ENCODE assay signal across 21 cellular contexts in the genomic region with DNA sequence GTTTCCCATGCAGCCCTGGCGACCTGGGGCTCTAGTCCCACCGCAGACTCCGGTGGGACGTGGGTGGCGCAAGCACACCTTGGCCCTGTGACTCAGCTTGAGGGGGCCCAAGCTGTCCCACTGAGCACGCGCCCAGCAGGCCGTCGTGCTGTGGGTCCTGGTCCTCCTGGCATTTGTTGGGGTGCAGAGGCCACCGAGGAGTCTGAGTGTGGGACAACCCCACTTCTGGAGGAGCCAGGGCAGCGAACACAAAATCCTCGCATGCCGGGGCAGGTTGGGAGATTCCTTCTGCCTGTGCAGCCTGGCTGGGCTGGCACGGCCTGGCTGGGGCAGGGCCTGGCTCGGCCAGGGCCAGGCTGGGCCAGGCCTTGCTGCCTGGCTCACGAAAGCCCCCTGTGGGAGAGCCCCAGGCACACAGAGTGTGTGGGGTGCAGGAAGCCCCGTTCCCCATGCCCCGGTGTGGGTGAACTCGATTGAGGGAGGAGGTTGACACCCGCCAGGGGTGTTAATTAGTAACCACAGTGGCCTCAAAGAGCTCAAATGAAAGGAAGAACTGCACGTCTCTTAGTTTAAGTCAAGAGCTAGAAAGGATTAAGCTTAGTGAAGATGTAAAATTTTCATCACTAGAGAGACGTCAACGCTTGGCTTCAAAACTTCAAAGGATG.
"Had no signal": no experiment of that assay in that cellular context is flagged by ENCODE, and none has a peak within 500 bp of the region (broad histone marks: within the 10 kb centered on the region; RNA-seq: fewer than 3 reads in every experiment).

No MANE protein-coding gene starts in this region.

- H3K4me1 Mint-ChIP-seq: mesothelial cell of epicardium had no signal

- H3K4me1 ChIP-seq: foreskin keratinocyte, gastroesophageal sphincter, left lung, lower lobe of right lung had no signal

- H3K27ac Mint-ChIP-seq: mesothelial cell of epicardium had no signal

- H3K27ac ChIP-seq: coronary artery, dorsolateral prefrontal cortex, esophagus muscularis mucosa, foreskin keratinocyte, gastroesophageal sphincter, hepatocyte, left lung, lower lobe of right lung had no signal

- H3K27me3 ChIP-seq: foreskin keratinocyte, hepatocyte had no signal

- H2AFZ ChIP-seq: hepatocyte had no signal

- H3K4me3 Mint-ChIP-seq: mesothelial cell of epicardium had no signal

- H3K36me3 Mint-ChIP-seq: immature natural killer cell had no signal

- H3K79me2 ChIP-seq: hepatocyte had no signal

- H3K4me2 ChIP-seq: hepatocyte had no signal

- H3K9me3 ChIP-seq: lower lobe of right lung had no signal

- H3K4me3 ChIP-seq: coronary artery, dorsolateral prefrontal cortex, hepatocyte, left lung, lower lobe of right lung, mucosa of descending colon had no signal

- ATAC-seq: foreskin keratinocyte, gastroesophageal sphincter, left cardiac atrium, left lung, left ventricle myocardium superior, lower lobe of right lung, mucosa of descending colon had no signal

- DNase-seq: dermis blood vessel endothelial cell; dorsolateral prefrontal cortex; effector CD4-positive, alpha-beta T cell; effector memory CD4-positive, alpha-beta T cell; foreskin keratinocyte; glutamatergic neuron; head of caudate nucleus; hypothalamus; islet precursor cell; left cardiac atrium; left ventricle myocardium superior; lower lobe of right lung; mesenchymal stem cell; mucosa of descending colon had no signal

- H3K36me3 ChIP-seq: esophagus muscularis mucosa, gastroesophageal sphincter, left lung, lower lobe of right lung had no signal
